ENCODE assay signal across 16 cellular contexts in the genomic region with DNA sequence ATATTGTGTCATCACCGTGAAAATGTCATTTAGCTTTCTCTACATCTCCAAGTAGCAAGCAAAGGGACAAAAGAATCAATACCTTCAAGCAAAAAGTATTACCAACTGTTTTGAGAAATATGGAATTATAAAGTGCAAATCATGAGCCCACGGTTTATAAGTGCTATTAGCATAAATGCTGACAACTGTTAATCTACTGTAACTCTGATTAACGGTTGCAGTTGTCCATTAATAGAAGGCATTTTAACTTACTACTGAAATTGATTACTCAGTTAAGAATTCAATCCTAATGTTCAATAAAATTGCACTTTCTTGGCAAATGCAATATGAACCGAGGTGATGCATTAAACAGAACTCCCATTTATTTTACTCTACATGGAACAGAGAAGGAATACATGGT.
"Had no signal": no experiment of that assay in that cellular context is flagged by ENCODE, and none has a peak within 500 bp of the region (broad histone marks: within the 10 kb centered on the region; RNA-seq: fewer than 3 reads in every experiment).

No MANE protein-coding gene starts in this region.

- ATAC-seq: esophagus mucosa, heart left ventricle, left lobe of liver had no signal

- H3K27me3 Mint-ChIP-seq: type B pancreatic cell had no signal

- H3K9me3 ChIP-seq: sigmoid colon, uterus had no signal

- H3K27ac ChIP-seq: heart left ventricle, sigmoid colon, skin epidermis, uterus had no signal

- H3K4me3 Mint-ChIP-seq: nephron progenitor cell, type B pancreatic cell had no signal

- H3K9me3 Mint-ChIP-seq: type B pancreatic cell had no signal

- DNase-seq: effector memory CD4-positive, alpha-beta T cell; heart left ventricle; hippocampal formation; islet precursor cell; mammary epithelial cell; nephron progenitor cell; sigmoid colon; stimulated activated CD4-positive, alpha-beta T cell treated with anti-CD3 and anti-CD28 coated beads, Interleukin-2, amount 100 ng/mL, for 24 hours; stimulated activated naive CD4-positive, alpha-beta T cell treated with Interleukin-2 at 50 U/mL for 16 hours; uterus had no signal

- FAIRE-seq: endometrium, frontal cortex had no signal

- H3K36me3 ChIP-seq: uterus had no signal

- H3K27me3 ChIP-seq: heart left ventricle, sigmoid colon, uterus had no signal

- H3K4me3 ChIP-seq: heart left ventricle, sigmoid colon, skin epidermis, uterus had no signal

- H3K27ac Mint-ChIP-seq: nephron progenitor cell, type B pancreatic cell had no signal
